1 cellular context compared by ENCODE assay signal in genomic region chr7:767941-768729, GRCh38.
A peak's percentile ranks its signal among the peaks of the same experiment; 100 is the strongest.
TF ChIP-seq lines count a peak whose summit lies in the region.

No MANE protein-coding gene starts in this region.

TF ChIP-seq in SK-N-SH, 30 proteins besides CTCF, POLR2A, EP300 and RAD21 (continued from another document):
- TF ChIP-seq ZBTB33 (IDR thresholded peaks at IDR 0.05; ENCODE audit: borderline replicate concordance, low read depth) (peak; percentile 89; the same call in 1 of the 2 replicates), FOXM1 (IDR thresholded peaks at IDR 0.05; ENCODE audit: low read depth) (no peak), POLR2AphosphoS5 (IDR thresholded peaks at IDR 0.05; ENCODE audit: low read depth, low read length) (peak; percentile 82), CHD2 (IDR thresholded peaks at IDR 0.05; ENCODE audit: low read length, partially characterized antibody) (peak; percentile 83), TEAD4 (IDR thresholded peaks at IDR 0.05; ENCODE audit: borderline replicate concordance, insufficient read depth) (no peak), RXRA (IDR thresholded peaks at IDR 0.05; ENCODE audit: borderline replicate concordance, low read depth) (no peak), SIN3A (IDR thresholded peaks at IDR 0.05; ENCODE audit: borderline replicate concordance, low read depth, low read length) (peak; percentile 93), USF2 (IDR thresholded peaks at IDR 0.05; ENCODE audit: borderline replicate concordance, low read depth, low read length) (peak; percentile 98), PBX3 (IDR thresholded peaks at IDR 0.05) (peak; percentile 35; the same call in 1 of the 2 replicates), MXI1 (IDR thresholded peaks at IDR 0.05; ENCODE audit: low read depth, low read length) (peak; percentile 99), RCOR1 (IDR thresholded peaks at IDR 0.05; ENCODE audit: low read length) (no peak), RFX5 (IDR thresholded peaks at IDR 0.05; ENCODE audit: low read length) (no peak), MEF2A (IDR thresholded peaks at IDR 0.05; ENCODE audit: borderline replicate concordance, low read depth) (no peak), MAX (IDR thresholded peaks at IDR 0.05; ENCODE audit: low read depth) (peak; percentile 100)
TF ChIP-seq in SK-N-SH: peak in this region for 16.
